20 cellular contexts compared by ENCODE assay signal in the genomic region with DNA sequence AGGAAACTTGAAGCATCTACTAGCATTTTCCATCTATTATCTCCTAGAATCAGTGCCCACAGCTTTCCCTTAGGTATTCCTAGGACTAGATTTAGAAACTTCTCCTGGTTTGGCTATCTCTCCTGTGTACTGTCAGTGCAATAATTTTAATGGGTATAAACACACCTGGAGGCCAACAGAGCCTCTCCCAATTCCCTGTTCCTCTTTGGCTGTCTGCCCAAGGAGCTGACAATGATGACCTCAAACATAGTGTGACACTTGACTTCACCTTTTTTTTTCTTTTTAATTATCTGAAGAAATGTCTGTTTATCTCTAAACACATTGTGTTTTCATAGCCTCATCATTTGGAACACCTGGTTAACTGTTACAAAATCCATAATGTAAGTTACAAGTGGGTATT.
A peak's percentile ranks its signal among the peaks of the same experiment; 100 is the strongest.
DNase-seq lines count a peak whose midpoint lies in the region; TF ChIP-seq lines count a peak whose summit lies in the region.
"Had no signal": no experiment of that assay in that cellular context is flagged by ENCODE, and none has a peak within 500 bp of the region (broad histone marks: within the 10 kb centered on the region; RNA-seq: fewer than 3 reads in every experiment).

No MANE protein-coding gene starts in this region.

- no peak for TF ChIP-seq CTCF in VCaP (conservative IDR thresholded peaks at IDR 0.05)
- no peak for TF ChIP-seq CTCF in parathyroid adenoma (IDR thresholded peaks at IDR 0.05)

- H3K9me3 ChIP-seq in parathyroid adenoma (ENCODE audit: control insufficient read depth, low read length) = no peaks in the 10 kb centered on the region
- H3K9me3 ChIP-seq: BE2C, SJCRH30 had no signal

- H3K4me3 ChIP-seq in parathyroid adenoma (ENCODE audit: low read depth, low read length) = no peak overlapping the region
- H3K4me3 ChIP-seq: K562, SJCRH30 had no signal

- peak overlapping the region; percentile 2 for H2AFZ ChIP-seq in parathyroid adenoma

- DNase-seq in NCI-H146 (lab: John Stamatoyannopoulos, UW) = peak; percentile 12
- DNase-seq in NCI-H146 treated with DMSO at 0.1 percent for 48 hours (lab: John Stamatoyannopoulos, UW; ENCODE audit: unreplicated experiment) = no peak
- peak; percentile 39 for DNase-seq in COR-L47 (lab: John Stamatoyannopoulos, UW)
- DNase-seq in substantia nigra (lab: John Stamatoyannopoulos, UW) = no peak
- no peak for DNase-seq in NCI-H526 (lab: John Stamatoyannopoulos, UW)
- no peak for DNase-seq in T-helper 2 cell
- DNase-seq: BE2C; Calu3; CD4-positive, alpha-beta memory T cell; HFFc6; MV-4-11; NCI-H1417 treated with DMSO at 0.1 percent for 48 hours; NCI-H2029; NCI-H2171 treated with DMSO at 0.1 percent for 48 hours; NCI-H446 treated with DMSO at 0.1 percent for 48 hours; NCI-H82; SJCRH30 had no signal

- H3K36me3 ChIP-seq in parathyroid adenoma (ENCODE audit: control insufficient read depth, insufficient read depth, low read length) = no peaks in the 10 kb centered on the region
- H3K36me3 ChIP-seq: BE2C, SJCRH30 had no signal

- no peak overlapping the region for H3K4me2 ChIP-seq in parathyroid adenoma (ENCODE audit: low read length)

- H3K27ac ChIP-seq in VCaP (peak overlapping the region; percentile 42; the same call in 1 of the 2 replicates), parathyroid adenoma (no peak overlapping the region), substantia nigra (ENCODE audit: low read depth, low read length, poor library complexity, severe bottlenecking) (no peak overlapping the region)
- H3K27ac ChIP-seq: SJCRH30 had no signal

- H3K9ac ChIP-seq in parathyroid adenoma = no peak overlapping the region

- peaks cover 17% of the 10 kb centered on the region for H3K4me1 ChIP-seq in parathyroid adenoma
- H3K4me1 ChIP-seq: BE2C, SJCRH30 had no signal

- no peaks in the 10 kb centered on the region for H3K79me2 ChIP-seq in parathyroid adenoma

- no peaks in the 10 kb centered on the region for H3K27me3 ChIP-seq in parathyroid adenoma (ENCODE audit: control insufficient read depth, insufficient read depth, low read length)
- H3K27me3 ChIP-seq: BE2C, SJCRH30 had no signal

Comparison
In these comparisons a context has a peak if more than half of its experiments do, and no peak if none do; other contexts are left out.
1. DNase-seq: peak in NCI-H146 (single experiment) and COR-L47 (single experiment); none in NCI-H146 treated with DMSO at 0.1 percent for 48 hours (single experiment), substantia nigra (0 of 49), NCI-H526 (0 of 2) and T-helper 2 cell (0 of 5).